In genomic region chr3:41419809-41420208, GRCh38 we compare ENCODE assay signal across 21 cellular contexts.
DNase-seq lines count a peak whose midpoint lies in the region; ATAC-seq and TF ChIP-seq lines count a peak whose summit lies in the region.
"Had no signal": no experiment of that assay in that cellular context is flagged by ENCODE, and none has a peak within 500 bp of the region (broad histone marks: within the 10 kb centered on the region; RNA-seq: fewer than 3 reads in every experiment).

No MANE protein-coding gene starts in this region.

- H3K36me3 ChIP-seq in HCT116 (ENCODE audit: control insufficient read depth in 1 of 2, insufficient read depth in 2 of 2, low read length in 2 of 2): no peaks in the 10 kb centered on the region
- H3K36me3 ChIP-seq in neural progenitor cell: no peaks in the 10 kb centered on the region
- H3K36me3 ChIP-seq: MG63, pancreas, transverse colon had no signal

- TF ChIP-seq POLR2A in HCT116 (IDR thresholded peaks at IDR 0.05; ENCODE audit: borderline replicate concordance, extremely low read depth, insufficient read depth, insufficient read length): no peak

- DNase-seq in HCT116 (ENCODE audit: low read depth, low spot score) (no peak), NOMO-1 (lab: John Stamatoyannopoulos, UW; ENCODE audit: unreplicated experiment in 2 of 2) (peak; percentile 15 to 71), pons (ENCODE audit: low spot score) (peak; percentile 7), neural progenitor cell (ENCODE audit: low spot score) (no peak), NCI-H524 treated with DMSO at 0.1 percent for 48 hours (lab: John Stamatoyannopoulos, UW) (no peak)
- DNase-seq: activated CD4-positive, CD25-positive, alpha-beta regulatory T cell treated with anti-CD3 and anti-CD28 coated beads, Interleukin-2, amount 50 U/mL, for 72 hours; naive B cell; pancreas; SHP77 treated with DMSO at 0.1 percent for 48 hours; stimulated activated naive CD4-positive, alpha-beta T cell treated with Interleukin-2 at 50 U/mL for 16 hours; transverse colon had no signal

- no peaks in the 10 kb centered on the region for H3F3A ChIP-seq in neural progenitor cell (ENCODE audit: low read depth)

- H3K27me3 Mint-ChIP-seq in activated T-helper 17 cell treated with anti-CD3 and anti-CD28 coated beads, Interleukin-2, amount 50 U/mL, for 72 hours: no peaks in the 10 kb centered on the region
- H3K27me3 Mint-ChIP-seq in neural progenitor cell (ENCODE audit: insufficient read depth, low read depth): peaks cover 4% of the 10 kb centered on the region
- H3K27me3 Mint-ChIP-seq: B cell, memory B cell, naive B cell had no signal

- H3K4me1 Mint-ChIP-seq in activated T-helper 17 cell treated with anti-CD3 and anti-CD28 coated beads, Interleukin-2, amount 50 U/mL, for 72 hours: peaks cover 5% of the 10 kb centered on the region
- peaks cover 21% of the 10 kb centered on the region for H3K4me1 Mint-ChIP-seq in neural progenitor cell
- H3K4me1 Mint-ChIP-seq: B cell had no signal

- H3K9me2 ChIP-seq in HCT116 (ENCODE audit: insufficient read depth): no peaks in the 10 kb centered on the region

- no peak overlapping the region for H3K4me3 ChIP-seq in HCT116 (replicated peaks in 1 of 2; ENCODE audit: low read depth in 1 of 2, low read length in 2 of 2)
- no peak overlapping the region for H3K4me3 ChIP-seq in neural progenitor cell
- H3K4me3 ChIP-seq: GM12878, hepatocyte, MG63, pancreas, transverse colon had no signal

- no peak for TF ChIP-seq RAD21 in HCT116 (IDR thresholded peaks at IDR 0.05; ENCODE audit: low read depth)

- CTCF ChIA-PET in HCT116 (lab: Charles Lee): no interaction called here

- H3K9me3 Mint-ChIP-seq in activated T-helper 17 cell treated with anti-CD3 and anti-CD28 coated beads, Interleukin-2, amount 50 U/mL, for 72 hours: no peaks in the 10 kb centered on the region
- no peaks in the 10 kb centered on the region for H3K9me3 Mint-ChIP-seq in neural progenitor cell
- H3K9me3 Mint-ChIP-seq: activated T-helper 2 cell treated with anti-CD3 and anti-CD28 coated beads, Interferon-gamma antibody, Interleukin-2, Interleukin-4, amounts not matched to agents 10 μg/mL and 5 μg/mL and 100 μg/mL, durations not matched to agents 14 hours and 24 hours and 36 hours; memory B cell had no signal

- no peak overlapping the region for H3K27ac Mint-ChIP-seq in activated T-helper 17 cell treated with anti-CD3 and anti-CD28 coated beads, Interleukin-2, amount 50 U/mL, for 72 hours
- no peak overlapping the region for H3K27ac Mint-ChIP-seq in neural progenitor cell
- H3K27ac Mint-ChIP-seq: activated T-helper 2 cell treated with anti-CD3 and anti-CD28 coated beads, Interferon-gamma antibody, Interleukin-2, Interleukin-4, amounts not matched to agents 10 μg/mL and 5 μg/mL and 100 μg/mL, durations not matched to agents 14 hours and 24 hours and 36 hours; B cell; memory B cell; naive B cell had no signal

- RAD21 ChIA-PET in HCT116 (lab: Charles Lee; ENCODE audit: low non-redundant PET in 1 of 2, low total read pairs in 2 of 2, uncharacterized antibody in 2 of 2, unreplicated experiment in 2 of 2): no interaction called here

- intact Hi-C loops in HCT116 (cut with micrococcal nuclease): no loop called here

- no peak overlapping the region for H2AFZ ChIP-seq in HCT116 (ENCODE audit: low read depth, low read length, poor library complexity, severe bottlenecking)
- H2AFZ ChIP-seq in neural progenitor cell (replicated peaks): no peak overlapping the region
- H2AFZ ChIP-seq: hepatocyte had no signal

- 0 out of 2 replicates have a peak, but pooled peaks have one; percentile 22 for ATAC-seq in HCT116
- no peak for ATAC-seq in activated T-helper 17 cell treated with anti-CD3 and anti-CD28 coated beads, Interleukin-2, amount 50 U/mL, for 72 hours (replicated peaks)
- no peak for ATAC-seq in GM21786 (IDR thresholded peaks at IDR 0.05; ENCODE audit: unreplicated experiment)
- ATAC-seq: GM12878, HepG2, pancreas, sciatic nerve had no signal

- no TSS peak for BruUV-seq in HCT116 (replicated peaks; lab: Mats Ljungman, UMichigan)

- H3K79me2 ChIP-seq in HCT116 (ENCODE audit: insufficient read depth, low read length) (no peaks in the 10 kb centered on the region), neural progenitor cell (ENCODE audit: low read depth) (no peaks in the 10 kb centered on the region)
- H3K79me2 ChIP-seq: hepatocyte had no signal

- peak overlapping the region; percentile 0 for H3K4me3 Mint-ChIP-seq in activated T-helper 17 cell treated with anti-CD3 and anti-CD28 coated beads, Interleukin-2, amount 50 U/mL, for 72 hours
- no peak overlapping the region for H3K4me3 Mint-ChIP-seq in neural progenitor cell
- H3K4me3 Mint-ChIP-seq: B cell, memory B cell had no signal

- H4K20me1 ChIP-seq in HCT116 (ENCODE audit: insufficient read depth): no peaks in the 10 kb centered on the region
- H4K20me1 ChIP-seq in neural progenitor cell (ENCODE audit: low read depth): no peaks in the 10 kb centered on the region

- peak overlapping the region; percentile 33; the same call in 1 of the 2 replicates for H3K4me2 ChIP-seq in HCT116 (ENCODE audit: low read length)
- no peak overlapping the region for H3K4me2 ChIP-seq in neural progenitor cell
- H3K4me2 ChIP-seq: hepatocyte had no signal

- TF ChIP-seq CTCF in HCT116 (IDR thresholded peaks at IDR 0.05 in 2 of 3, conservative IDR thresholded peaks at IDR 0.05 in 1 of 3; ENCODE audit: borderline replicate concordance in 1 of 3, insufficient read depth in 1 of 3, low read depth in 2 of 3, low read length in 2 of 3) (no peak), neural progenitor cell (IDR thresholded peaks at IDR 0.05) (no peak)

- H3K36me3 Mint-ChIP-seq in activated T-helper 17 cell treated with anti-CD3 and anti-CD28 coated beads, Interleukin-2, amount 50 U/mL, for 72 hours (ENCODE audit: low read depth): no peaks in the 10 kb centered on the region
- no peaks in the 10 kb centered on the region for H3K36me3 Mint-ChIP-seq in neural progenitor cell

- H3K27me3 ChIP-seq in HCT116 (ENCODE audit: insufficient read depth, low read length): no peaks in the 10 kb centered on the region
- no peaks in the 10 kb centered on the region for H3K27me3 ChIP-seq in neural progenitor cell
- H3K27me3 ChIP-seq: hepatocyte, MG63, pancreas, transverse colon had no signal

- POLR2A ChIA-PET in HCT116 (lab: Charles Lee): no interaction called here

- H3K4me1 ChIP-seq in HCT116 (ENCODE audit: control insufficient read depth in 1 of 2, insufficient read depth in 2 of 2, low read length in 2 of 2) (peaks cover 4 to 13% of the 10 kb centered on the region in 2 experiments), neural progenitor cell (no peaks in the 10 kb centered on the region)
- H3K4me1 ChIP-seq: pancreas, transverse colon had no signal

- no peaks in the 10 kb centered on the region for H3K9me3 ChIP-seq in HCT116 (ENCODE audit: control insufficient read depth in 1 of 2, insufficient read depth in 1 of 2, low read depth in 1 of 2, low read length in 2 of 2)
- H3K9me3 ChIP-seq in neural progenitor cell (ENCODE audit: low read depth): no peaks in the 10 kb centered on the region
- H3K9me3 ChIP-seq: MG63, pancreas, transverse colon had no signal

- no peak overlapping the region for H3K9ac ChIP-seq in HCT116 (ENCODE audit: low read length)
- H3K9ac ChIP-seq in neural progenitor cell: no peak overlapping the region

- no peak overlapping the region for H3K27ac ChIP-seq in HCT116 (ENCODE audit: low read depth, low read length)
- no peak overlapping the region for H3K27ac ChIP-seq in neural progenitor cell
- H3K27ac ChIP-seq: hepatocyte, pancreas, transverse colon had no signal

TF ChIP-seq in HCT116, 20 proteins besides CTCF, POLR2A, EP300 and RAD21:
- TF ChIP-seq YY1 (IDR thresholded peaks at IDR 0.05; ENCODE audit: extremely low read depth, insufficient replicate concordance, low read depth, low read length): no peak
- TF ChIP-seq, protein P1, sequence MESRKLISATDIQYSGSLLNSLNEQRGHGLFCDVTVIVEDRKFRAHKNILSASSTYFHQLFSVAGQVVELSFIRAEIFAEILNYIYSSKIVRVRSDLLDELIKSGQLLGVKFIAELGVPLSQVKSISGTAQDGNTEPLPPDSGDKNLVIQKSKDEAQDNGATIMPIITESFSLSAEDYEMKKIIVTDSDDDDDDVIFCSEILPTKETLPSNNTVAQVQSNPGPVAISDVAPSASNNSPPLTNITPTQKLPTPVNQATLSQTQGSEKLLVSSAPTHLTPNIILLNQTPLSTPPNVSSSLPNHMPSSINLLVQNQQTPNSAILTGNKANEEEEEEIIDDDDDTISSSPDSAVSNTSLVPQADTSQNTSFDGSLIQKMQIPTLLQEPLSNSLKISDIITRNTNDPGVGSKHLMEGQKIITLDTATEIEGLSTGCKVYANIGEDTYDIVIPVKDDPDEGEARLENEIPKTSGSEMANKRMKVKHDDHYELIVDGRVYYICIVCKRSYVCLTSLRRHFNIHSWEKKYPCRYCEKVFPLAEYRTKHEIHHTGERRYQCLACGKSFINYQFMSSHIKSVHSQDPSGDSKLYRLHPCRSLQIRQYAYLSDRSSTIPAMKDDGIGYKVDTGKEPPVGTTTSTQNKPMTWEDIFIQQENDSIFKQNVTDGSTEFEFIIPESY (IDR thresholded peaks at IDR 0.05; ENCODE audit: extremely low read depth, insufficient replicate concordance, low read length): no peak
- no peak for TF ChIP-seq EGR1 (IDR thresholded peaks at IDR 0.05; ENCODE audit: low read depth)
- no peak for TF ChIP-seq EZH2phosphoT487 (IDR thresholded peaks at IDR 0.05; ENCODE audit: borderline replicate concordance)
- TF ChIP-seq ELF1 (IDR thresholded peaks at IDR 0.05; ENCODE audit: borderline replicate concordance, low read depth): no peak
- TF ChIP-seq, protein P2, sequence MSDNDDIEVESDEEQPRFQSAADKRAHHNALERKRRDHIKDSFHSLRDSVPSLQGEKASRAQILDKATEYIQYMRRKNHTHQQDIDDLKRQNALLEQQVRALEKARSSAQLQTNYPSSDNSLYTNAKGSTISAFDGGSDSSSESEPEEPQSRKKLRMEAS (IDR thresholded peaks at IDR 0.05): no peak
- TF ChIP-seq SIN3A (IDR thresholded peaks at IDR 0.05; ENCODE audit: low read depth): no peak
- TF ChIP-seq TCF7L2 (IDR thresholded peaks at IDR 0.05; ENCODE audit: borderline replicate concordance, extremely low read depth, insufficient read depth, insufficient read length): no peak
- TF ChIP-seq CBX3 (IDR thresholded peaks at IDR 0.05; ENCODE audit: low read depth): no peak
- TF ChIP-seq EZH2 (IDR thresholded peaks at IDR 0.05): no peak
- TF ChIP-seq ZFX (IDR thresholded peaks at IDR 0.05): no peak
- TF ChIP-seq CEBPB (IDR thresholded peaks at IDR 0.05; ENCODE audit: low read depth): no peak
- TF ChIP-seq, protein P3, sequence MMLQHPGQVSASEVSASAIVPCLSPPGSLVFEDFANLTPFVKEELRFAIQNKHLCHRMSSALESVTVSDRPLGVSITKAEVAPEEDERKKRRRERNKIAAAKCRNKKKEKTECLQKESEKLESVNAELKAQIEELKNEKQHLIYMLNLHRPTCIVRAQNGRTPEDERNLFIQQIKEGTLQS (IDR thresholded peaks at IDR 0.05): no peak
- no peak for TF ChIP-seq SRF (IDR thresholded peaks at IDR 0.05; ENCODE audit: low read depth)
- no peak for TF ChIP-seq FOSL1 (IDR thresholded peaks at IDR 0.05; ENCODE audit: low read depth)
- TF ChIP-seq POLR2AphosphoS5 (IDR thresholded peaks at IDR 0.05; ENCODE audit: low read depth, low read length): no peak

Comparison
In these comparisons a context has a peak if more than half of its experiments do, and no peak if none do; other contexts are left out.
1. DNase-seq: peak in NOMO-1 (2 of 2) and pons (single experiment); none in HCT116 (single experiment), neural progenitor cell (single experiment) and NCI-H524 treated with DMSO at 0.1 percent for 48 hours (single experiment).